In genomic region chr21:43317254-43317748, GRCh38 we compare ENCODE assay signal across 24 cellular contexts.
"Had no signal": no experiment of that assay in that cellular context is flagged by ENCODE, and none has a peak within 500 bp of the region (broad histone marks: within the 10 kb centered on the region; RNA-seq: fewer than 3 reads in every experiment).

No MANE protein-coding gene starts in this region.

- H3K36me3 ChIP-seq: esophagus muscularis mucosa, gastroesophageal sphincter, sigmoid colon, stomach, thyroid gland had no signal

- H3K27ac Mint-ChIP-seq: mesothelial cell of epicardium; natural killer cell treated with Interleukin-12 subunit alpha and Interleukin-12 subunit beta and Interleukin-15 and Interleukin-18, amount 100 ng/mL, for 72 hours; progenitor cell of endocrine pancreas; stimulated activated effector memory CD8-positive, alpha-beta T cell treated with anti-CD3 and anti-CD28 coated beads, Interleukin-12 subunit alpha, Interleukin-12 subunit beta, amount 100 ng/mL, for 72 hours had no signal

- H3K9me3 Mint-ChIP-seq: natural killer cell treated with Interleukin-12 subunit alpha and Interleukin-12 subunit beta and Interleukin-15 and Interleukin-18, amount 100 ng/mL, for 72 hours; neural crest cell; stimulated activated effector memory CD8-positive, alpha-beta T cell treated with anti-CD3 and anti-CD28 coated beads, Interleukin-12 subunit alpha, Interleukin-12 subunit beta, amount 100 ng/mL, for 72 hours had no signal

- DNase-seq: dermis blood vessel endothelial cell; effector memory CD4-positive, alpha-beta T cell; foreskin keratinocyte; hypothalamus; immature natural killer cell; islet precursor cell; mesenchymal stem cell; naive B cell; sigmoid colon; stimulated activated CD4-positive, alpha-beta T cell treated with anti-CD3 and anti-CD28 coated beads, Interleukin-2, amount 100 ng/mL, for 24 hours; stimulated activated CD4-positive, alpha-beta T cell treated with anti-CD3 and anti-CD28 coated beads, Interleukin-4, amount 100 ng/mL, for 24 hours; stimulated activated naive CD4-positive, alpha-beta T cell treated with Interleukin-2 at 50 U/mL for 16 hours; stomach; thyroid gland had no signal

- H3K4me3 ChIP-seq: coronary artery, esophagus muscularis mucosa, gastroesophageal sphincter, mucosa of descending colon, sigmoid colon, stomach, thyroid gland had no signal

- H3K4me3 Mint-ChIP-seq: immature natural killer cell; mesothelial cell of epicardium; naive B cell; natural killer cell treated with Interleukin-12 subunit alpha and Interleukin-12 subunit beta and Interleukin-15 and Interleukin-18, amount 100 ng/mL, for 72 hours; neural crest cell; stimulated activated effector memory CD8-positive, alpha-beta T cell treated with anti-CD3 and anti-CD28 coated beads, Interleukin-12 subunit alpha, Interleukin-12 subunit beta, amount 100 ng/mL, for 72 hours had no signal

- H3K27me3 Mint-ChIP-seq: progenitor cell of endocrine pancreas had no signal

- H3K9me3 ChIP-seq: mucosa of descending colon, thyroid gland had no signal

- H3K36me3 Mint-ChIP-seq: immature natural killer cell; mesothelial cell of epicardium; natural killer cell treated with Interleukin-12 subunit alpha and Interleukin-12 subunit beta and Interleukin-15 and Interleukin-18, amount 100 ng/mL, for 72 hours; stimulated activated effector memory CD8-positive, alpha-beta T cell treated with anti-CD3 and anti-CD28 coated beads, Interleukin-12 subunit alpha, Interleukin-12 subunit beta, amount 100 ng/mL, for 72 hours had no signal

- H3K27me3 ChIP-seq: foreskin keratinocyte, thyroid gland had no signal

- ATAC-seq: foreskin keratinocyte; gastroesophageal sphincter; mucosa of descending colon; natural killer cell treated with Interleukin-12 subunit alpha and Interleukin-12 subunit beta and Interleukin-15 and Interleukin-18, amount 100 ng/mL, for 72 hours; stimulated activated effector memory CD8-positive, alpha-beta T cell treated with anti-CD3 and anti-CD28 coated beads, Interleukin-12 subunit alpha, Interleukin-12 subunit beta, amount 100 ng/mL, for 72 hours had no signal

- H3K27ac ChIP-seq: coronary artery, esophagus muscularis mucosa, foreskin keratinocyte, gastroesophageal sphincter, parathyroid adenoma, sigmoid colon, stomach, thyroid gland had no signal

- H3K4me1 ChIP-seq: gastroesophageal sphincter, parathyroid adenoma had no signal
